9 cellular contexts compared by ENCODE assay signal in the genomic region with DNA sequence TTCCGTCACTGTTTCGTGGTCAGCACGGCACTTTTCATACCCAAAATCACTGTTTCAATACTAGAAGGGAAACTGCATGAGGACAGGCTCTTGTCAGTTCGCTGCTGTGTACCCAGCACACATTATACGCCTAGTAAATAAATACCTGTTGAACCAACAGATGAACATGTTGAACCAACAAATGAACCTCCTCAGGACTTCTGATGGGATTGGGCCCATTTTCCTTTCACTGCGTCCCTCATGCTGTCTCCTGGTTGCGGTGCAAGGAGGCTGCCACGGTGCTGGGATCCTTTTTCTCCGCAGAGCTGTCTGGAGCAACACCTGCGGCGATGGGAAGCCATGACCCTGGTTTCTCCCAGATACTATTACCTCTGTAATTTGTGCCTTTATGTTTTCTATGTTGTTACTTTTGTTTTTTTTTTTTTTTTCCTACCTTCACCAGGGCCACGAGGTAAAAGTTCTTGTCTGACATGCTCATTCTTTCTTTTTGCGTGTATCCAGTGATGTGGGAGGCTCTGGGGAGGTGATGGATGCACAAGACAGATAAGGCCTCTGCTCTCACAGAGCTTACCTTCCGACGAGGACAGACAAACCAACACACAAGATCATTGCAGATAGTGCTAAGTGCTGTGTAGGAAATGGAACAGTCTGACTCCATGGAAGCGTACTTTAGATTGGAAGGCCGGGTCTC. TPM values are rescaled to one million over a fixed set of nuclear protein-coding genes. Genes with fewer than 3 reads are reported as not detected.
DNase-seq lines count a peak whose midpoint lies in the region; ATAC-seq and TF ChIP-seq lines count a peak whose summit lies in the region.
"Had no signal": no experiment of that assay in that cellular context is flagged by ENCODE, and none has a peak within 500 bp of the region (broad histone marks: within the 10 kb centered on the region; RNA-seq: fewer than 3 reads in every experiment).

No MANE protein-coding gene starts in this region.

- TF ChIP-seq CTCF in A673 (conservative IDR thresholded peaks at IDR 0.05; ENCODE audit: low read depth, low read length): no peak
- TF ChIP-seq CTCF in cardiac fibroblast (IDR thresholded peaks at IDR 0.05; ENCODE audit: low read depth, low read length): no peak

- H3K4me1 ChIP-seq in A673 (ENCODE audit: insufficient read depth, low read length, poor library complexity, severe bottlenecking) (peaks cover 10% of the 10 kb centered on the region), mucosa of stomach (ENCODE audit: control insufficient read depth, insufficient read depth, low read length) (peaks cover 14% of the 10 kb centered on the region)

- DNase-seq in A673 (ENCODE audit: low spot score) (no peak), cardiac fibroblast (ENCODE audit: low read depth in 2 of 2) (no peak), NOMO-1 treated with dmso at 0.1 percent for 144 hours (lab: John Stamatoyannopoulos, UW; ENCODE audit: unreplicated experiment) (no peak), COR-L47 (lab: John Stamatoyannopoulos, UW) (no peak)
- DNase-seq in Jurkat, Clone E6-1 (ENCODE audit: low read depth, low spot score): no peak
- no peak for DNase-seq in effector CD4-positive, alpha-beta T cell
- DNase-seq: NCI-H1105 treated with DMSO at 0.1 percent for 48 hours had no signal

- H3K9me3 ChIP-seq in A673 (ENCODE audit: low read depth, low read length, poor library complexity, severe bottlenecking) (no peaks in the 10 kb centered on the region), mucosa of stomach (ENCODE audit: control insufficient read depth, low read length) (no peaks in the 10 kb centered on the region)

- H3K4me3 ChIP-seq in A673 (ENCODE audit: low read depth, low read length, poor library complexity, severe bottlenecking): peak overlapping the region; percentile 86
- peak overlapping the region; percentile 91 for H3K4me3 ChIP-seq in Jurkat, Clone E6-1 (ENCODE audit: low read length)
- peak overlapping the region; percentile 94 to 97 for H3K4me3 ChIP-seq in cardiac fibroblast (replicated peaks in 1 of 2; ENCODE audit: low read depth in 2 of 2, low read length in 2 of 2)
- peak overlapping the region; percentile 82 for H3K4me3 ChIP-seq in mucosa of stomach (ENCODE audit: low read length)

- intact Hi-C loops in A673 (cut with micrococcal nuclease; ENCODE audit: unreplicated experiment): no loop called here

- POLR2A ChIA-PET in A673 (lab: Charles Lee; ENCODE audit: low non-redundant PET): interaction anchor here (0.5 kb wide), 1 partner anchor 253 kb away, joined by 3 read pairs; no protein-coding TSS in a partner anchor

- H3K27ac ChIP-seq in A673 (ENCODE audit: low read depth, low read length, poor library complexity, severe bottlenecking): peak overlapping the region; percentile 98

- H3K36me3 ChIP-seq in A673 (ENCODE audit: insufficient read depth, low read length, poor library complexity, severe bottlenecking) (peaks cover 4% of the 10 kb centered on the region), mucosa of stomach (ENCODE audit: control insufficient read depth, insufficient read depth, low read length) (no peaks in the 10 kb centered on the region)

- H3K27me3 ChIP-seq in A673 (replicated peaks; ENCODE audit: insufficient read depth, low read depth, low read length, poor library complexity): no peaks in the 10 kb centered on the region
- H3K27me3 ChIP-seq in mucosa of stomach (ENCODE audit: control insufficient read depth, insufficient read depth, low read length): no peaks in the 10 kb centered on the region

- H3K9ac ChIP-seq in mucosa of stomach (ENCODE audit: low read length): peak overlapping the region; percentile 90

- CTCF ChIA-PET in A673 (lab: Charles Lee): interaction anchor here (0.5 kb wide), 1 partner anchor 177 kb away, joined by 3 read pairs; no protein-coding TSS in a partner anchor

- no peak for ATAC-seq in HG03432 (IDR thresholded peaks at IDR 0.05; ENCODE audit: unreplicated experiment)

- TSS peak; percentile 47 for BruUV-seq in A673 (replicated peaks; lab: Mats Ljungman, UMichigan)

RNA-seq across cellular contexts. Expression of a gene that starts 1.1 kb away (rescaled TPM):
- total RNA-seq in A673 (2021): 60.9 and 63.2 TPM in 2 replicates
- 33.5 TPM for polyA plus RNA-seq in Jurkat, Clone E6-1 (2012; ENCODE audit: insufficient read depth, insufficient read length)
